In the genomic region with DNA sequence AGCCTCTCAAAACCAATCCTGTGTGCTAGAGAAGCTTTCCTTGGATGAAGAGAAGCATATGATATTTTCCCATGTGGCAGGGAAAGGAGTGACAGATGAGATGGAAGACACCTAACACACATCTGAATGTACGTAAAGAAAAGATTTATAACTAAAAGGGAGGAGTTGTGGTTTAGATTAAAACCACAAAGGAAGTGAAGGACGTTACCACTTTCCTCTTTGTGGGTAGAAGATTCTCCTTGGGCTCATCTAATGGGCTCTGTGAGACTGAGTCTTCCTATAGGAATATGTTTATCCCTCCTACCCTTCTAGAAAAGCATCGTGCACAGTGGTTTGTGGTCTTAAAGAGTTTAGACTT, we compare ENCODE assay signal across 10 cellular contexts. TPM values are rescaled to one million over a fixed set of nuclear protein-coding genes. Genes with fewer than 3 reads are reported as not detected.
DNase-seq lines count a peak whose midpoint lies in the region; ATAC-seq, FAIRE-seq and TF ChIP-seq lines count a peak whose summit lies in the region.
"Had no signal": no experiment of that assay in that cellular context is flagged by ENCODE, and none has a peak within 500 bp of the region (broad histone marks: within the 10 kb centered on the region; RNA-seq: fewer than 3 reads in every experiment).

No MANE protein-coding gene starts in this region.

- ATAC-seq in activated T-cell treated with anti-CD3 and anti-CD28 coated beads, Interleukin-2, amount 50 U/mL, for 72 hours (replicated peaks in 1 of 2): peak; percentile 44 to 60
- ATAC-seq in HG03442 (IDR thresholded peaks at IDR 0.05; ENCODE audit: unreplicated experiment): no peak

- H3K36me3 ChIP-seq in endodermal cell (ENCODE audit: control insufficient read depth, insufficient read depth, low read length): no peaks in the 10 kb centered on the region
- H3K36me3 ChIP-seq in thyroid gland: no peaks in the 10 kb centered on the region
- H3K36me3 ChIP-seq: transverse colon had no signal

- H3K4me1 Mint-ChIP-seq in activated T-cell treated with anti-CD3 and anti-CD28 coated beads, Interleukin-2, amount 50 U/mL, for 72 hours (ENCODE audit: low read depth): peaks cover 55% of the 10 kb centered on the region
- peaks cover 31% of the 10 kb centered on the region for H3K4me1 Mint-ChIP-seq in endodermal cell
- H3K4me1 Mint-ChIP-seq in stimulated activated naive CD8-positive, alpha-beta T cell treated with anti-CD3 and anti-CD28 coated beads, Interleukin-15, Interleukin-2, amounts not matched to agents 100 ng/mL and 50 ng/mL, for 24 hours (ENCODE audit: low read depth): peaks cover 48% of the 10 kb centered on the region

- peaks cover 10% of the 10 kb centered on the region for H3K4me1 ChIP-seq in endodermal cell (ENCODE audit: control insufficient read depth, insufficient read depth, low read length)
- H3K4me1 ChIP-seq in thyroid gland: no peaks in the 10 kb centered on the region

- peak; percentile 93 for FAIRE-seq in RCC 7860 (lab: Jason Lieb, UNC)

- peaks cover 23% of the 10 kb centered on the region for H3K27me3 Mint-ChIP-seq in activated T-cell treated with anti-CD3 and anti-CD28 coated beads, Interleukin-2, amount 50 U/mL, for 72 hours (ENCODE audit: low read depth)
- H3K27me3 Mint-ChIP-seq in endodermal cell (ENCODE audit: insufficient read depth): peaks cover 16% of the 10 kb centered on the region
- peaks cover 26% of the 10 kb centered on the region for H3K27me3 Mint-ChIP-seq in stimulated activated naive CD8-positive, alpha-beta T cell treated with anti-CD3 and anti-CD28 coated beads, Interleukin-15, Interleukin-2, amounts not matched to agents 100 ng/mL and 50 ng/mL, for 24 hours

- WGBS in endodermal cell (ENCODE audit: insufficient coverage in 1 of 2, insufficient read length in 1 of 2), 2 experiments: 78 to 94% methylated on average over 2 of the region's 3 CpGs
- WGBS in thyroid gland, 2 donors: 76 to 85% methylated on average over 3 of the region's 3 CpGs

- H3K9me3 ChIP-seq in endodermal cell (ENCODE audit: control insufficient read depth, low read length) (no peaks in the 10 kb centered on the region), thyroid gland (no peaks in the 10 kb centered on the region)
- H3K9me3 ChIP-seq: transverse colon had no signal

- no peak for DNase-seq in activated T-cell treated with anti-CD3 and anti-CD28 coated beads, Interleukin-2, amount 50 U/mL, for 72 hours
- DNase-seq in activated T-cell treated with anti-CD3 and anti-CD28 coated beads, Interleukin-2, amount 50 U/mL, for 48 hours: no peak
- DNase-seq in RCC 7860 (ENCODE audit: low spot score): peak; percentile 86
- DNase-seq in endodermal cell: no peak
- DNase-seq in thyroid gland: no peak
- DNase-seq in COR-L47 (lab: John Stamatoyannopoulos, UW): no peak
- DNase-seq: activated CD8-positive, alpha-beta memory T cell treated with anti-CD3 and anti-CD28 coated beads, Interleukin-2, amount 50 U/mL, for 48 hours had no signal

- TF ChIP-seq CTCF in endodermal cell (conservative IDR thresholded peaks at IDR 0.05) (no peak), thyroid gland (IDR thresholded peaks at IDR 0.05) (no peak)

- H3K36me3 Mint-ChIP-seq in activated T-cell treated with anti-CD3 and anti-CD28 coated beads, Interleukin-2, amount 50 U/mL, for 72 hours (ENCODE audit: insufficient read depth in 2 of 2): no peaks in the 10 kb centered on the region
- peaks cover 6% of the 10 kb centered on the region for H3K36me3 Mint-ChIP-seq in endodermal cell (ENCODE audit: low read depth)
- H3K36me3 Mint-ChIP-seq in stimulated activated naive CD8-positive, alpha-beta T cell treated with anti-CD3 and anti-CD28 coated beads, Interleukin-15, Interleukin-2, amounts not matched to agents 100 ng/mL and 50 ng/mL, for 24 hours (ENCODE audit: low read depth): peaks cover 6% of the 10 kb centered on the region

- H3K4me3 ChIP-seq in endodermal cell (ENCODE audit: low read length) (peak overlapping the region; percentile 13), thyroid gland (replicated peaks in 1 of 3) (no peak overlapping the region)
- H3K4me3 ChIP-seq: transverse colon had no signal

- no peak for TF ChIP-seq POLR2A in thyroid gland (IDR thresholded peaks at IDR 0.05)

- no peak overlapping the region for H3K27ac ChIP-seq in endodermal cell (ENCODE audit: low read depth, low read length)
- H3K27ac ChIP-seq in thyroid gland: no peak overlapping the region

- peak overlapping the region; percentile 68 to 75 for H3K4me3 Mint-ChIP-seq in activated T-cell treated with anti-CD3 and anti-CD28 coated beads, Interleukin-2, amount 50 U/mL, for 72 hours
- H3K4me3 Mint-ChIP-seq in endodermal cell: peak overlapping the region; percentile 25
- peak overlapping the region; percentile 47 for H3K4me3 Mint-ChIP-seq in stimulated activated naive CD8-positive, alpha-beta T cell treated with anti-CD3 and anti-CD28 coated beads, Interleukin-15, Interleukin-2, amounts not matched to agents 100 ng/mL and 50 ng/mL, for 24 hours

- H3K9me3 Mint-ChIP-seq in activated T-cell treated with anti-CD3 and anti-CD28 coated beads, Interleukin-2, amount 50 U/mL, for 72 hours: no peaks in the 10 kb centered on the region
- H3K9me3 Mint-ChIP-seq in endodermal cell: no peaks in the 10 kb centered on the region
- no peaks in the 10 kb centered on the region for H3K9me3 Mint-ChIP-seq in stimulated activated naive CD8-positive, alpha-beta T cell treated with anti-CD3 and anti-CD28 coated beads, Interleukin-15, Interleukin-2, amounts not matched to agents 100 ng/mL and 50 ng/mL, for 24 hours

- H3K9ac ChIP-seq in endodermal cell (ENCODE audit: extremely low read depth, low read length, poor library complexity, severe bottlenecking): no peak overlapping the region

- intact Hi-C loops in thyroid gland (cut with DNase I): no loop called here

- H3K27me3 ChIP-seq in endodermal cell (ENCODE audit: control insufficient read depth, insufficient read depth, low read length, poor library complexity, severe bottlenecking): no peaks in the 10 kb centered on the region
- no peaks in the 10 kb centered on the region for H3K27me3 ChIP-seq in thyroid gland
- H3K27me3 ChIP-seq: transverse colon had no signal

- no peak overlapping the region for H3K27ac Mint-ChIP-seq in activated T-cell treated with anti-CD3 and anti-CD28 coated beads, Interleukin-2, amount 50 U/mL, for 72 hours
- H3K27ac Mint-ChIP-seq in endodermal cell: peak overlapping the region; percentile 5
- peak overlapping the region; percentile 74 for H3K27ac Mint-ChIP-seq in stimulated activated naive CD8-positive, alpha-beta T cell treated with anti-CD3 and anti-CD28 coated beads, Interleukin-15, Interleukin-2, amounts not matched to agents 100 ng/mL and 50 ng/mL, for 24 hours

RNA-seq across cellular contexts. Expression of gene BCL9, which starts 38.9 kb away (rescaled TPM):
- total RNA-seq in activated T-cell treated with anti-CD3 and anti-CD28 coated beads, Interleukin-2, amount 50 U/mL, for 72 hours: 10 to 100 TPM; 21.5 to 22.2 TPM
- total RNA-seq in endodermal cell (10 to 100 TPM; 63.8 to 77.5 TPM), thyroid gland (10 to 100 TPM; 13.2 to 32.5 (median 19.8) TPM)
- polyA plus RNA-seq in endodermal cell (2013, experiment 1 of 2): 53.2 TPM
- polyA plus RNA-seq in endodermal cell (2013, experiment 2 of 2): 51.7 TPM
